Comparison of ENCODE assay signal across 8 cellular contexts in the genomic region with DNA sequence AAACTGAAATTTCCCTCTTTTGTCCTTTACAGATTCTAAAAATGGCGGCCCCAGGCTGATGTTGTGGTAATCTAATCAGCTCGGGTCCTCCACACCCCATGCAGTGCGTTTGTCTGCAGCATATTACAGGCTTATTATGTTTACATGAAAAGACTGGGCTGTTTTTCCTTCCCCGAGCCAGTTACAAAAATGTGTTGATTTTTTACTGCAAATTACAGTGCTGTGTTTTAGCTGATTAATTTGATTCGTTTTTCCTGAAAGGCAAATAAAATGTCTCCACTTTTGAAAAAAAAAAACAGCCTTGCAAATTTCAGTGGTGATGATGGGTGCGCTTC. TPM values are rescaled to one million over a fixed set of nuclear protein-coding genes. Genes with fewer than 3 reads are reported as not detected.
DNase-seq lines count a peak whose midpoint lies in the region; ATAC-seq and TF ChIP-seq lines count a peak whose summit lies in the region.

No MANE protein-coding gene starts in this region.

- H3K27me3 Mint-ChIP-seq in activated naive CD8-positive, alpha-beta T cell, result no peaks in the 10 kb centered on the region

- TF ChIP-seq POLR2A in sigmoid colon (IDR thresholded peaks at IDR 0.05), result no peak

- ATAC-seq in GM18868 (IDR thresholded peaks at IDR 0.05; ENCODE audit: unreplicated experiment), result no peak

- peak overlapping the region; percentile 76 to 97 (median 86) for H3K4me3 ChIP-seq in sigmoid colon

- peaks cover 0 to 52% (median 44%) of the 10 kb centered on the region in 4 donors for H3K4me1 ChIP-seq in sigmoid colon

- H3K36me3 Mint-ChIP-seq in activated naive CD8-positive, alpha-beta T cell, result peaks cover 4% of the 10 kb centered on the region

- no peaks in the 10 kb centered on the region for H3K9me3 ChIP-seq in sigmoid colon

- peaks cover 36% of the 10 kb centered on the region for H3K4me1 Mint-ChIP-seq in activated naive CD8-positive, alpha-beta T cell (ENCODE audit: low read depth)

- TF ChIP-seq CTCF in sigmoid colon (IDR thresholded peaks at IDR 0.05), result no peak

- no peaks in the 10 kb centered on the region for H3K36me3 ChIP-seq in sigmoid colon

- 1% methylated on average over 6 of the region's 6 CpGs for WGBS in sigmoid colon, 2 donors

- TF ChIP-seq EP300 in sigmoid colon (IDR thresholded peaks at IDR 0.05), result no peak

- H3K27ac Mint-ChIP-seq in activated naive CD8-positive, alpha-beta T cell, result peak overlapping the region; percentile 100

- H3K4me3 Mint-ChIP-seq in activated naive CD8-positive, alpha-beta T cell, result peak overlapping the region; percentile 99

- H3K27ac ChIP-seq in sigmoid colon, result peak overlapping the region; percentile 98 to 99 (median 98)

- DNase-seq in activated CD4-positive, alpha-beta T cell treated with anti-CD3 and anti-CD28 coated beads for 4 hours, result peak; percentile 19 to 29
- no peak for DNase-seq in activated CD4-positive, alpha-beta T cell treated with anti-CD3 and anti-CD28 coated beads, Interleukin-2, amount 50 U/mL, for 4 hours
- DNase-seq in NCI-H1694 treated with DMSO at 0.1 percent for 48 hours (lab: John Stamatoyannopoulos, UW) (peak; percentile 46), hepatic stellate cell (ENCODE audit: low spot score) (peak; percentile 33), sigmoid colon (no peak), NCI-H1436 (lab: John Stamatoyannopoulos, UW) (no peak)

- intact Hi-C loops in sigmoid colon (cut with DNase I), result loop anchor here (5.0 kb wide), 1 partner anchor 37 kb away; no protein-coding TSS in a partner anchor

- H3K9me3 Mint-ChIP-seq in activated naive CD8-positive, alpha-beta T cell (ENCODE audit: low read depth), result no peaks in the 10 kb centered on the region

- H3K27me3 ChIP-seq in sigmoid colon, result no peaks in the 10 kb centered on the region

RNA-seq across cellular contexts. Expression of gene KMT2E, which starts 1.6 kb away (rescaled TPM):
- total RNA-seq in sigmoid colon, result 100 to 1,000 TPM in 3 of 4 donors, 10 to 100 TPM in 1; 84.7 to 109 (median 104) TPM
- 10 to 100 TPM; 20.6 to 38.7 (median 26.4) TPM for polyA plus RNA-seq in sigmoid colon

Comparison
In these comparisons a context has a peak if more than half of its experiments do, and no peak if none do; other contexts are left out.
1. DNase-seq: peak in activated CD4-positive, alpha-beta T cell treated with anti-CD3 and anti-CD28 coated beads for 4 hours (2 of 2), NCI-H1694 treated with DMSO at 0.1 percent for 48 hours (single experiment) and hepatic stellate cell (single experiment); none in activated CD4-positive, alpha-beta T cell treated with anti-CD3 and anti-CD28 coated beads, Interleukin-2, amount 50 U/mL, for 4 hours (0 of 2), sigmoid colon (single experiment) and NCI-H1436 (single experiment).